In the genomic region with DNA sequence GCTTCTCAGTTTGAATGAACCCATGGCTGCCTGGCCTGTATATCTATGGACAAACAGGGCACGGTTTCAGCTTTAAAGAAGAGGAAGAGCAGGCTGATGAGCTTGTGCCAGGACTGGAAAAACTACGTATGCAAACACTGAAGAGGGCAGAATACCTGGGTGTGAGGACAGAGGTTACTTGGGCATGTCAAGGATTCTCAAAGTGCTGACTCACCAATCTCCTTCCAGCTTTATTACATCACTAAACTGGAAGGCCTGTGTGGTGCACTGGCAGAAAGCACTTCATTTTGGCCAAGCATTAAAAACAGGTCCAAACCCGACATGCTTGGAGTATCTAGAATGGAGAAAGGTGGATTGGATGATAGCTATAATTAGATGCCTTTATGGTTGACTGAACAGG, we compare ENCODE assay signal across 11 cellular contexts.
DNase-seq lines count a peak whose midpoint lies in the region; ATAC-seq, FAIRE-seq and TF ChIP-seq lines count a peak whose summit lies in the region.
"Had no signal": no experiment of that assay in that cellular context is flagged by ENCODE, and none has a peak within 500 bp of the region (broad histone marks: within the 10 kb centered on the region; RNA-seq: fewer than 3 reads in every experiment).

No MANE protein-coding gene starts in this region.

- H3K36me3 ChIP-seq in PC-9 (ENCODE audit: low read depth) (no peaks in the 10 kb centered on the region), esophagus squamous epithelium (no peaks in the 10 kb centered on the region), osteoblast (ENCODE audit: insufficient read depth, low read length) (no peaks in the 10 kb centered on the region), A673 (ENCODE audit: insufficient read depth, low read length, poor library complexity, severe bottlenecking) (no peaks in the 10 kb centered on the region)

- H3K4me1 ChIP-seq in PC-9 (replicated peaks; ENCODE audit: insufficient read depth) (peaks cover 45% of the 10 kb centered on the region), esophagus squamous epithelium (peaks cover 55 to 76% (median 60%) of the 10 kb centered on the region in 3 donors), osteoblast (ENCODE audit: insufficient read depth, low read length) (peaks cover 63% of the 10 kb centered on the region), A673 (ENCODE audit: insufficient read depth, low read length, poor library complexity, severe bottlenecking) (peaks cover 20% of the 10 kb centered on the region)

- ATAC-seq in GM21390 (IDR thresholded peaks at IDR 0.05; ENCODE audit: unreplicated experiment) (no peak), HG03135 (IDR thresholded peaks at IDR 0.05; ENCODE audit: unreplicated experiment) (no peak)

- no peak overlapping the region for H2AFZ ChIP-seq in PC-9
- no peak overlapping the region for H2AFZ ChIP-seq in osteoblast (ENCODE audit: low read length)

- H4K20me1 ChIP-seq in PC-9 (ENCODE audit: insufficient read depth) (no peaks in the 10 kb centered on the region), osteoblast (ENCODE audit: insufficient read depth, low read length) (peaks cover 4% of the 10 kb centered on the region)

- TF ChIP-seq CTCF in PC-9 (conservative IDR thresholded peaks at IDR 0.05) (no peak), esophagus squamous epithelium (IDR thresholded peaks at IDR 0.05) (no peak), osteoblast (IDR thresholded peaks at IDR 0.05; ENCODE audit: extremely low read depth, low read depth, low read length) (no peak), A673 (conservative IDR thresholded peaks at IDR 0.05; ENCODE audit: low read depth, low read length) (no peak)

- intact Hi-C loops in PC-9 (cut with micrococcal nuclease; ENCODE audit: unreplicated experiment) = loop anchor here (2.0 to 5.0 kb wide), 5 partner anchors 75 to 753 kb away; partner anchors contain the start of gene GMPR
- intact Hi-C loops in esophagus squamous epithelium (cut with DNase I) = loop anchor here (5.0 to 10.0 kb wide), 3 partner anchors 71 to 439 kb away; no protein-coding TSS in a partner anchor
- intact Hi-C loops in A673 (cut with micrococcal nuclease; ENCODE audit: unreplicated experiment) = loop anchor here (2.0 to 10.0 kb wide), 6 partner anchors 75 to 753 kb away; no protein-coding TSS in a partner anchor

- 25 to 62% methylated on average over 3 of the region's 3 CpGs for WGBS in esophagus squamous epithelium, 2 donors

- BruUV-seq in PC-9 (replicated peaks; lab: Mats Ljungman, UMichigan) = no TSS peak
- BruUV-seq in A673 (replicated peaks; lab: Mats Ljungman, UMichigan) = no TSS peak

- H3K79me2 ChIP-seq in PC-9 (ENCODE audit: low read depth) (no peaks in the 10 kb centered on the region), osteoblast (ENCODE audit: insufficient read depth, low read length) (no peaks in the 10 kb centered on the region)

- CTCF ChIA-PET in PC-9 (lab: Charles Lee) (interaction anchor here (0.5 to 1.5 kb wide), 6 partner anchors 16 to 753 kb away, joined by 3 to 6 read pairs (median 3); partner anchors contain the start of gene GMPR), A673 (lab: Charles Lee) (no interaction called here)

- POLR2A ChIA-PET in PC-9 (lab: Charles Lee; ENCODE audit: unreplicated experiment) (interaction anchor here (0.6 kb wide), 1 partner anchor 243 kb away, joined by 6 read pairs; no protein-coding TSS in a partner anchor), A673 (lab: Charles Lee; ENCODE audit: low non-redundant PET) (no interaction called here)

- H3K27ac ChIP-seq in PC-9 (peak overlapping the region; percentile 30), esophagus squamous epithelium (peak overlapping the region; percentile 41 to 64 (median 51)), osteoblast (ENCODE audit: low read depth, low read length) (peak overlapping the region; percentile 85), A673 (ENCODE audit: low read depth, low read length, poor library complexity, severe bottlenecking) (no peak overlapping the region)

- DNase-seq in ELR (ENCODE audit: low read depth) (peak; percentile 69), PC-9 (peak; percentile 23 to 80), esophagus squamous epithelium (lab: John Stamatoyannopoulos, UW) (no peak), osteoblast (ENCODE audit: insufficient read length, low spot score, missing footprints) (no peak), GM12892 (ENCODE audit: insufficient read length) (no peak), A673 (ENCODE audit: low spot score) (no peak)
- DNase-seq: activated T-cell treated with anti-CD3 and anti-CD28 coated beads for 4 hours, NCI-H2081 had no signal

- H3K27me3 ChIP-seq in PC-9 (ENCODE audit: insufficient read depth, low read depth) = no peaks in the 10 kb centered on the region
- H3K27me3 ChIP-seq in esophagus squamous epithelium = no peaks in the 10 kb centered on the region
- no peaks in the 10 kb centered on the region for H3K27me3 ChIP-seq in osteoblast (ENCODE audit: insufficient read depth, low read length)
- no peaks in the 10 kb centered on the region for H3K27me3 ChIP-seq in A673 (replicated peaks; ENCODE audit: insufficient read depth, low read depth, low read length, poor library complexity)

- H3K4me2 ChIP-seq in PC-9 (peak overlapping the region; percentile 33), osteoblast (ENCODE audit: insufficient read depth, low read length) (no peak overlapping the region)

- TF ChIP-seq POLR2A in esophagus squamous epithelium (IDR thresholded peaks at IDR 0.05) (no peak), GM12892 (IDR thresholded peaks at IDR 0.05; ENCODE audit: low read depth, low read length) (no peak)

- H3F3A ChIP-seq in PC-9 (ENCODE audit: insufficient read depth, low read depth) = peaks cover 10% of the 10 kb centered on the region; the same call in 1 of the 2 replicates

- no peak overlapping the region for H3K4me3 ChIP-seq in PC-9
- no peak overlapping the region for H3K4me3 ChIP-seq in esophagus squamous epithelium
- H3K4me3 ChIP-seq in osteoblast (ENCODE audit: insufficient read depth, low read length) = no peak overlapping the region
- H3K4me3 ChIP-seq in A673 (ENCODE audit: low read depth, low read length, poor library complexity, severe bottlenecking) = no peak overlapping the region

- no peak for FAIRE-seq in GM12892 (lab: Jason Lieb, UNC)
- FAIRE-seq: TTC549 had no signal

- H3K9me3 ChIP-seq in PC-9 (ENCODE audit: insufficient read depth, low read depth) (no peaks in the 10 kb centered on the region), esophagus squamous epithelium (no peaks in the 10 kb centered on the region), osteoblast (ENCODE audit: low read depth, low read length) (no peaks in the 10 kb centered on the region), A673 (ENCODE audit: low read depth, low read length, poor library complexity, severe bottlenecking) (no peaks in the 10 kb centered on the region)

- H3K9me2 ChIP-seq in PC-9 (ENCODE audit: insufficient read depth) = no peaks in the 10 kb centered on the region

Comparison
In these comparisons a context has a peak if more than half of its experiments do, and no peak if none do; other contexts are left out.
1. DNase-seq: peak in ELR (single experiment) and PC-9 (2 of 2); none in esophagus squamous epithelium (single experiment), osteoblast (single experiment), GM12892 (single experiment) and A673 (single experiment).